ENCODE assay signal across 7 cellular contexts in the genomic region with DNA sequence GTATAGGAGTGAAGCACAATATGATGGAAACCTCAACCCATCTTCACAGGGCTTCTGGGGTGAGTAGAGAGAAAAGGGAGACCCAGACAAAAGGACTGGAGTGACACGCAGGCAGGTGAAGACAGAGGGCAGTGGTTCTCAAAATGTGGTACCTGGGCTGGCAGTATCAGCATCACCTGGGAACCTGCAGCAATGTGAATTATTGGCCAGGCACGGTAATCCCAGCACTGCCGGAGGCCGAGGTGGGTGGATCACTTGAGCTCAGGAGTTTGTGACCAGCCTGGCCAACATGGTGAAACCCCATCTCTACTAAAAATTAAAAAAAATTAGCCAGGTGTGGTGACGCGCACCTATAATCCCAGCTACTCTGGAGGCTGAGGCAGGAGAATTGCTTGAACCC. TPM values are rescaled to one million over a fixed set of nuclear protein-coding genes. Genes with fewer than 3 reads are reported as not detected.
"Had no signal": no experiment of that assay in that cellular context is flagged by ENCODE, and none has a peak within 500 bp of the region (broad histone marks: within the 10 kb centered on the region; RNA-seq: fewer than 3 reads in every experiment).

No MANE protein-coding gene starts in this region.

RNA-seq across cellular contexts. Expression of a gene that starts 5.3 kb away (rescaled TPM):
- total RNA-seq: activated CD4-positive, alpha-beta memory T cell treated with anti-CD3 and anti-CD28 coated beads, Interleukin-2, amount 10 ng/mL, durations not matched to agents 7 days and 5 days; activated CD8-positive, alpha-beta memory T cell treated with anti-CD3 and anti-CD28 coated beads, Interleukin-2, amount 10 ng/mL, durations not matched to agents 7 days and 5 days; cardiac muscle cell; LHCN-M2; RPMI7951; SJSA1 had no signal
- polyA plus RNA-seq: cardiac muscle cell, SK-N-SH had no signal

RNA-seq across cellular contexts. Expression of a gene that starts 19.3 kb away (rescaled TPM):
- total RNA-seq: activated CD4-positive, alpha-beta memory T cell treated with anti-CD3 and anti-CD28 coated beads, Interleukin-2, amount 10 ng/mL, durations not matched to agents 7 days and 5 days; activated CD8-positive, alpha-beta memory T cell treated with anti-CD3 and anti-CD28 coated beads, Interleukin-2, amount 10 ng/mL, durations not matched to agents 7 days and 5 days; cardiac muscle cell; LHCN-M2; RPMI7951; SJSA1 had no signal
- polyA plus RNA-seq: cardiac muscle cell, SK-N-SH had no signal
